In genomic region chr17:73715714-73716113, GRCh38 we compare ENCODE assay signal across 24 cellular contexts.
"Had no signal": no experiment of that assay in that cellular context is flagged by ENCODE, and none has a peak within 500 bp of the region (broad histone marks: within the 10 kb centered on the region; RNA-seq: fewer than 3 reads in every experiment).

No MANE protein-coding gene starts in this region.

- H3K36me3 Mint-ChIP-seq: activated naive CD8-positive, alpha-beta T cell treated with anti-CD3 and anti-CD28 coated beads, Interleukin-2, amount 10 ng/mL, durations not matched to agents 7 days and 5 days had no signal

- H3K27ac Mint-ChIP-seq: activated CD8-positive, alpha-beta T cell treated with anti-CD3 and anti-CD28 coated beads, Interleukin-2, amount 10 ng/mL, durations not matched to agents 7 days and 5 days; activated naive CD8-positive, alpha-beta T cell treated with anti-CD3 and anti-CD28 coated beads, Interleukin-2, amount 10 ng/mL, durations not matched to agents 7 days and 5 days had no signal

- H3K4me1 ChIP-seq: adrenal gland, breast epithelium had no signal

- H3K4me3 ChIP-seq: adrenal gland, breast epithelium, MG63, SK-N-MC had no signal

- H3K36me3 ChIP-seq: adrenal gland, breast epithelium, MG63, WERI-Rb-1 had no signal

- H3K9me3 ChIP-seq: adrenal gland, breast epithelium, MG63 had no signal

- H3K27ac ChIP-seq: adrenal gland, breast epithelium, SK-N-MC, WERI-Rb-1 had no signal

- ATAC-seq: activated CD8-positive, alpha-beta T cell treated with anti-CD3 and anti-CD28 coated beads, Interleukin-2, amount 10 ng/mL, durations not matched to agents 7 days and 5 days had no signal

- H3K9me3 Mint-ChIP-seq: activated naive CD8-positive, alpha-beta T cell treated with anti-CD3 and anti-CD28 coated beads, Interleukin-2, amount 10 ng/mL, durations not matched to agents 7 days and 5 days had no signal

- H3K27me3 ChIP-seq: adrenal gland had no signal

- DNase-seq: activated CD4-positive, alpha-beta T cell treated with anti-CD3 and anti-CD28 coated beads for 48 hours; activated CD4-positive, alpha-beta T cell treated with anti-CD3 and anti-CD28 coated beads, Interleukin-2, amount 50 U/mL, for 4 hours; activated CD4-positive, CD25-positive, alpha-beta regulatory T cell treated with anti-CD3 and anti-CD28 coated beads, Interleukin-2, amount 50 U/mL, for 72 hours; activated CD8-positive, alpha-beta memory T cell treated with anti-CD3 and anti-CD28 coated beads, Interleukin-2, amount 50 U/mL, for 48 hours; activated CD8-positive, alpha-beta T cell treated with anti-CD3 and anti-CD28 coated beads, Interleukin-2, amount 10 ng/mL, durations not matched to agents 7 days and 5 days; activated naive CD4-positive, alpha-beta T cell treated with anti-CD3 and anti-CD28 coated beads, Interleukin-2, amount 50 U/mL, for 16 hours; activated naive CD8-positive, alpha-beta T cell treated with anti-CD3 and anti-CD28 coated beads, Interleukin-2, amount 10 ng/mL, durations not matched to agents 7 days and 5 days; activated T-cell treated with anti-CD3 and anti-CD28 coated beads, Interleukin-2, amount 50 U/mL, for 1 hour; adrenal gland; caudate nucleus; MG63; NCI-H1105; NCI-H1436; NCI-H1694 treated with DMSO at 0.1 percent for 48 hours; NCI-H2029 treated with DMSO at 0.1 percent for 48 hours; NCI-H345; NCI-H510A; NCI-H526 treated with DMSO at 0.1 percent for 48 hours; NCI-H82; SIG-M5; T-helper 1 cell; WERI-Rb-1 had no signal

- H3K4me3 Mint-ChIP-seq: activated CD8-positive, alpha-beta T cell treated with anti-CD3 and anti-CD28 coated beads, Interleukin-2, amount 10 ng/mL, durations not matched to agents 7 days and 5 days; activated naive CD8-positive, alpha-beta T cell treated with anti-CD3 and anti-CD28 coated beads, Interleukin-2, amount 10 ng/mL, durations not matched to agents 7 days and 5 days had no signal
